ENCODE assay signal across 14 cellular contexts in the genomic region with DNA sequence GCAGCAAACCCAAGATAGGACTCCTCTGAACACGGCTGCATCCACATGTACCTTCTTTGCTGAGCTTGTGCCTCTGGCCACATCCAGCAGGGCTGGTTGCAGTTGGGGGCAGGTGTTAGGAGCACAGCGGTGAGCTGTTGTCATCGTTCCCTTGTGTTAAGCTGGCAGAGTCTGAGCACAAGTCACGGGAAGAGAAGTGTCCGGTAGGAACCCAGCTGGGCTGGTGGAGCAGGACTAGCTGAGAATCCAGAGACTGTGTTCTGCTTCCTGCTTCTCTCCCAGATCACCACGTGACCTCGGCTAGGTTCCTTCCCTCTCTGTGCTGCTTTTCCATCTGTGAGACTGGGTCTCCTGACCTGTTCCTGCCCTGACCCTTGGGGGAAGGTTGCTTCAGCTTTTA.
"Had no signal": no experiment of that assay in that cellular context is flagged by ENCODE, and none has a peak within 500 bp of the region (broad histone marks: within the 10 kb centered on the region; RNA-seq: fewer than 3 reads in every experiment).

No MANE protein-coding gene starts in this region.

- H3K4me3 ChIP-seq: heart left ventricle, left lung, suprapubic skin had no signal

- H3K27ac ChIP-seq: heart left ventricle, left lung, suprapubic skin had no signal

- H3K4me1 ChIP-seq: heart left ventricle, left lung had no signal

- H3K27me3 ChIP-seq: heart left ventricle, left lung had no signal

- DNase-seq: activated CD4-positive, alpha-beta memory T cell treated with anti-CD3 and anti-CD28 coated beads for 36 hours; activated CD4-positive, alpha-beta T cell treated with anti-CD3 and anti-CD28 coated beads for 1 hour; activated gamma-delta T cell; activated naive CD8-positive, alpha-beta T cell treated with anti-CD3 and anti-CD28 coated beads, Interleukin-2, amount 10 ng/mL, durations not matched to agents 7 days and 5 days; activated T-cell treated with anti-CD3 and anti-CD28 coated beads, Interleukin-2, amount 50 U/mL, for 4 hours; heart left ventricle; islet precursor cell; left lung; mesendoderm; nephron progenitor cell; stimulated activated CD4-positive, alpha-beta T cell treated with anti-CD3 and anti-CD28 coated beads, Interleukin-12 subunit alpha, Interleukin-12 subunit beta, amount 100 ng/mL, for 4 hours; stimulated activated CD4-positive, alpha-beta T cell treated with anti-CD3 and anti-CD28 coated beads, Interleukin-2, amount 100 ng/mL, for 48 hours; stimulated activated naive CD4-positive, alpha-beta T cell treated with Interleukin-2 at 50 U/mL for 16 hours had no signal

- H3K9me3 ChIP-seq: heart left ventricle, left lung, suprapubic skin had no signal

- ATAC-seq: left lung had no signal

- H3K36me3 ChIP-seq: heart left ventricle, left lung, suprapubic skin had no signal
